21 cellular contexts compared by ENCODE assay signal in genomic region chr5:139888368-139888767, GRCh38.
"Had no signal": no experiment of that assay in that cellular context is flagged by ENCODE, and none has a peak within 500 bp of the region (broad histone marks: within the 10 kb centered on the region; RNA-seq: fewer than 3 reads in every experiment).

No MANE protein-coding gene starts in this region.

- H3K27ac ChIP-seq: KMS-11, SJSA1, SK-N-MC had no signal

- H3K9me3 ChIP-seq: SJSA1 had no signal

- H3K4me1 ChIP-seq: SJSA1 had no signal

- H3K36me3 ChIP-seq: SJSA1 had no signal

- H3K9ac ChIP-seq: KMS-11 had no signal

- H3K4me2 ChIP-seq: KMS-11 had no signal

- DNase-seq: IMR-90, Kasumi-1, MV-4-11, NCI-H1048, NCI-H1105, NCI-H1417, NCI-H1436 treated with DMSO at 0.1 percent for 48 hours, NCI-H1694, NCI-H187 treated with DMSO at 0.1 percent for 48 hours, NCI-H2081, NCI-H2107, NCI-H2227 treated with DMSO at 0.1 percent for 48 hours, NCI-H524, NCI-H69, NCI-H774, Right ventricle myocardium superior, RPMI8226, SIG-M5 had no signal

- H3K4me3 ChIP-seq: SJSA1, SK-N-MC had no signal
